9 cellular contexts compared by ENCODE assay signal in genomic region chr15:89003865-89004725, GRCh38.
DNase-seq lines count a peak whose midpoint lies in the region; ATAC-seq and TF ChIP-seq lines count a peak whose summit lies in the region.
"Had no signal": no experiment of that assay in that cellular context is flagged by ENCODE, and none has a peak within 500 bp of the region (broad histone marks: within the 10 kb centered on the region; RNA-seq: fewer than 3 reads in every experiment).

No MANE protein-coding gene starts in this region.

- CTCF ChIA-PET in A673 (lab: Charles Lee) (interaction anchor here (0.7 to 2.1 kb wide), 3 partner anchors 99 to 327 kb away, joined by 3 to 14 read pairs (median 8); no protein-coding TSS in a partner anchor), PC-9 (lab: Charles Lee) (no interaction called here)

- intact Hi-C loops in A673 (cut with micrococcal nuclease; ENCODE audit: unreplicated experiment) (no loop called here), PC-9 (cut with micrococcal nuclease; ENCODE audit: unreplicated experiment) (no loop called here)

- BruUV-seq in A673 (replicated peaks; lab: Mats Ljungman, UMichigan) (no TSS peak), PC-9 (replicated peaks; lab: Mats Ljungman, UMichigan) (no TSS peak)

- H4K20me1 ChIP-seq in GM23248 (ENCODE audit: insufficient read depth) (no peaks in the 10 kb centered on the region), PC-9 (ENCODE audit: insufficient read depth) (no peaks in the 10 kb centered on the region)

- H3K4me1 ChIP-seq in A673 (ENCODE audit: insufficient read depth, low read length, poor library complexity, severe bottlenecking): no peaks in the 10 kb centered on the region
- H3K4me1 ChIP-seq in GM23248 (ENCODE audit: insufficient read depth): peaks cover 14% of the 10 kb centered on the region
- H3K4me1 ChIP-seq in PC-9 (replicated peaks; ENCODE audit: insufficient read depth): no peaks in the 10 kb centered on the region

- no peaks in the 10 kb centered on the region for H3K36me3 ChIP-seq in A673 (ENCODE audit: insufficient read depth, low read length, poor library complexity, severe bottlenecking)
- H3K36me3 ChIP-seq in GM23248 (ENCODE audit: low read depth): no peaks in the 10 kb centered on the region
- no peaks in the 10 kb centered on the region for H3K36me3 ChIP-seq in PC-9 (ENCODE audit: low read depth)

- POLR2A ChIA-PET in A673 (lab: Charles Lee; ENCODE audit: low non-redundant PET): no interaction called here
- POLR2A ChIA-PET in PC-9 (lab: Charles Lee; ENCODE audit: unreplicated experiment): no interaction called here

- ATAC-seq in HG03432 (IDR thresholded peaks at IDR 0.05; ENCODE audit: unreplicated experiment): no peak
- ATAC-seq in HG02973 (IDR thresholded peaks at IDR 0.05; ENCODE audit: unreplicated experiment): no peak
- ATAC-seq: stimulated activated effector memory CD8-positive, alpha-beta T cell treated with anti-CD3 and anti-CD28 coated beads, Interleukin-12 subunit alpha, Interleukin-12 subunit beta, amount 100 ng/mL, for 72 hours had no signal

- peaks cover 6% of the 10 kb centered on the region; the same call in 1 of the 2 replicates for H3F3A ChIP-seq in GM23248 (ENCODE audit: insufficient read depth)
- H3F3A ChIP-seq in PC-9 (ENCODE audit: insufficient read depth, low read depth): no peaks in the 10 kb centered on the region

- H2AFZ ChIP-seq in GM23248 (no peak overlapping the region), PC-9 (no peak overlapping the region)

- H3K9me3 ChIP-seq in A673 (ENCODE audit: low read depth, low read length, poor library complexity, severe bottlenecking) (no peaks in the 10 kb centered on the region), GM23248 (ENCODE audit: low read depth) (no peaks in the 10 kb centered on the region), PC-9 (ENCODE audit: insufficient read depth, low read depth) (no peaks in the 10 kb centered on the region)

- H3K27ac ChIP-seq in A673 (ENCODE audit: low read depth, low read length, poor library complexity, severe bottlenecking): no peak overlapping the region
- H3K27ac ChIP-seq in GM23248: no peak overlapping the region
- no peak overlapping the region for H3K27ac ChIP-seq in PC-9

- in situ Hi-C loops in GM23248 (cut with MboI): loop anchor here (25.0 kb wide), 1 partner anchor 342 kb away; no protein-coding TSS in a partner anchor

- TF ChIP-seq CTCF in A673 (conservative IDR thresholded peaks at IDR 0.05; ENCODE audit: low read depth, low read length) (peak; percentile 58), PC-9 (conservative IDR thresholded peaks at IDR 0.05) (no peak)

- WGBS in GM23248 (ENCODE audit: low coverage in 1 of 2, low lambda C conversion rate in 2 of 2, missing lambda C conversion rate in 2 of 2), 2 experiments: 70 to 78% methylated on average over 10 to 11 of the region's 11 CpGs

- H3K4me2 ChIP-seq in GM23248 (ENCODE audit: unreplicated experiment) (no peak overlapping the region), PC-9 (no peak overlapping the region)

- no peak overlapping the region for H3K9ac ChIP-seq in GM23248

- H3K4me3 ChIP-seq in A673 (ENCODE audit: low read depth, low read length, poor library complexity, severe bottlenecking): no peak overlapping the region
- H3K4me3 ChIP-seq in GM23248: no peak overlapping the region
- no peak overlapping the region for H3K4me3 ChIP-seq in PC-9

- no peaks in the 10 kb centered on the region for H3K9me2 ChIP-seq in GM23248 (ENCODE audit: insufficient read depth)
- no peaks in the 10 kb centered on the region for H3K9me2 ChIP-seq in PC-9 (ENCODE audit: insufficient read depth)

- H3K79me2 ChIP-seq in GM23248 (ENCODE audit: insufficient read depth): no peaks in the 10 kb centered on the region
- H3K79me2 ChIP-seq in PC-9 (ENCODE audit: low read depth): no peaks in the 10 kb centered on the region

- DNase-seq in A673 (ENCODE audit: low spot score) (peak; percentile 56), GM23248 (peak; percentile 61), amniotic stem cell (lab: John Stamatoyannopoulos, UW) (peak; percentile 32), iPS-NIHi11 (ENCODE audit: low spot score) (peak; percentile 70), PC-9 (no peak)
- DNase-seq in activated CD4-positive, alpha-beta T cell treated with anti-CD3 and anti-CD28 coated beads, Interleukin-2, amount 50 U/mL, for 1 hour: no peak

- H3K27me3 ChIP-seq in A673 (replicated peaks; ENCODE audit: insufficient read depth, low read depth, low read length, poor library complexity) (no peaks in the 10 kb centered on the region), GM23248 (replicated peaks; ENCODE audit: insufficient read depth) (no peaks in the 10 kb centered on the region; the same call in 1 of the 2 replicates), PC-9 (ENCODE audit: insufficient read depth, low read depth) (no peaks in the 10 kb centered on the region)

Comparison
In these comparisons a context has a peak if more than half of its experiments do, and no peak if none do; other contexts are left out.
1. DNase-seq: peak in A673 (single experiment), GM23248 (single experiment), amniotic stem cell (single experiment) and iPS-NIHi11 (single experiment); none in PC-9 (0 of 2) and activated CD4-positive, alpha-beta T cell treated with anti-CD3 and anti-CD28 coated beads, Interleukin-2, amount 50 U/mL, for 1 hour (single experiment).